Comparison of ENCODE assay signal across 20 cellular contexts in genomic region chr16:72295914-72296313, GRCh38.
DNase-seq lines count a peak whose midpoint lies in the region; ATAC-seq, FAIRE-seq and TF ChIP-seq lines count a peak whose summit lies in the region.
"Had no signal": no experiment of that assay in that cellular context is flagged by ENCODE, and none has a peak within 500 bp of the region (broad histone marks: within the 10 kb centered on the region; RNA-seq: fewer than 3 reads in every experiment).

No MANE protein-coding gene starts in this region.

- H3K9me3 ChIP-seq in A549 = no peaks in the 10 kb centered on the region
- H3K9me3 ChIP-seq: BLaER1, Caco-2 had no signal

- H3K9me3 Mint-ChIP-seq in osteocyte (ENCODE audit: unreplicated experiment) = peaks cover 3% of the 10 kb centered on the region
- H3K9me3 Mint-ChIP-seq: CD8-positive, alpha-beta T cell; H9 had no signal

- no peaks in the 10 kb centered on the region for H3K27me3 ChIP-seq in bronchial epithelial cell (ENCODE audit: control insufficient read depth, insufficient read depth, low read length)
- H3K27me3 ChIP-seq: BLaER1 had no signal

- no peak for TF ChIP-seq EP300 in A549 (IDR thresholded peaks at IDR 0.05)

- H3K4me3 ChIP-seq in A549 = no peak overlapping the region
- no peak overlapping the region for H3K4me3 ChIP-seq in bronchial epithelial cell (ENCODE audit: low read depth, low read length)
- H3K4me3 ChIP-seq: BLaER1 had no signal

- POLR2A ChIA-PET in A549 (lab: Yijun Ruan, JAX) = no interaction called here

- no peaks in the 10 kb centered on the region for H3K27me3 Mint-ChIP-seq in osteocyte (ENCODE audit: unreplicated experiment)
- H3K27me3 Mint-ChIP-seq: B cell had no signal

- ATAC-seq in A549 (no peak), HG03095 (IDR thresholded peaks at IDR 0.05; ENCODE audit: unreplicated experiment) (no peak), GM19395 (IDR thresholded peaks at IDR 0.05; ENCODE audit: unreplicated experiment) (no peak)
- ATAC-seq: CD8-positive, alpha-beta T cell; HCT116 had no signal

- peak overlapping the region in 1 of 2 experiments; percentile 18; a peak in 2 of 6 replicates for H3K27ac ChIP-seq in A549
- H3K27ac ChIP-seq: BLaER1, C4-2B had no signal

- no peak overlapping the region for H3K4me2 ChIP-seq in A549
- H3K4me2 ChIP-seq: BLaER1 had no signal

- H3K36me3 Mint-ChIP-seq in osteocyte (ENCODE audit: unreplicated experiment) = no peaks in the 10 kb centered on the region
- H3K36me3 Mint-ChIP-seq: CD4-positive, CD25-positive, alpha-beta regulatory T cell; CD8-positive, alpha-beta T cell had no signal

- no peak for TF ChIP-seq CTCF in A549 (IDR thresholded peaks at IDR 0.05)
- no peak for TF ChIP-seq CTCF in bronchial epithelial cell (IDR thresholded peaks at IDR 0.05; ENCODE audit: insufficient read depth, low read length, severe bottlenecking)
- no peak for TF ChIP-seq CTCF in osteocyte (IDR thresholded peaks at IDR 0.05)

- H3K4me1 Mint-ChIP-seq in osteocyte (ENCODE audit: unreplicated experiment) = peaks cover 24% of the 10 kb centered on the region
- H3K4me1 Mint-ChIP-seq: B cell; CD4-positive, CD25-positive, alpha-beta regulatory T cell had no signal

- no peak for TF ChIP-seq POLR2A in A549 (IDR thresholded peaks at IDR 0.05; ENCODE audit: low read length)

- no peaks in the 10 kb centered on the region for H3K36me3 ChIP-seq in bronchial epithelial cell (ENCODE audit: control insufficient read depth, insufficient read depth, low read length)
- H3K36me3 ChIP-seq: BLaER1 had no signal

- TF ChIP-seq RAD21 in A549 (conservative IDR thresholded peaks at IDR 0.05 in 1 of 2, IDR thresholded peaks at IDR 0.05 in 1 of 2) = no peak

- CTCF ChIA-PET in A549 (lab: Yijun Ruan, JAX) = interaction anchor here (0.6 to 1.8 kb wide), 2 partner anchors 166 to 171 kb away, joined by 3 to 4 read pairs; no protein-coding TSS in a partner anchor

- peak overlapping the region; percentile 8 for H3K27ac Mint-ChIP-seq in osteocyte (ENCODE audit: unreplicated experiment)
- H3K27ac Mint-ChIP-seq: B cell; CD4-positive, CD25-positive, alpha-beta regulatory T cell; CD8-positive, alpha-beta T cell had no signal

- FAIRE-seq in A549 (lab: Jason Lieb, UNC) = no peak
- peak; percentile 20 for FAIRE-seq in HTR-8/SVneo (lab: Jason Lieb, UNC)
- FAIRE-seq in bronchial epithelial cell (lab: Jason Lieb, UNC) = no peak
- FAIRE-seq: G401.6, GM12892, GM19239 had no signal

- peaks cover 14% of the 10 kb centered on the region for H3K4me1 ChIP-seq in A549
- H3K4me1 ChIP-seq: BLaER1 had no signal

- no peak overlapping the region for H3K4me3 Mint-ChIP-seq in osteocyte (ENCODE audit: unreplicated experiment)
- H3K4me3 Mint-ChIP-seq: B cell; CD4-positive, CD25-positive, alpha-beta regulatory T cell; CD8-positive, alpha-beta T cell; H9 had no signal

- no peak for DNase-seq in A549 (ENCODE audit: low read depth in 1 of 2, low spot score in 1 of 2)
- DNase-seq in HTR-8/SVneo (ENCODE audit: insufficient read length, low spot score) = no peak
- DNase-seq in bronchial epithelial cell (ENCODE audit: low read depth) = peak; percentile 17
- DNase-seq in osteocyte (ENCODE audit: extremely low spot score, unreplicated experiment) = no peak
- DNase-seq: Caco-2; CD4-positive, CD25-positive, alpha-beta regulatory T cell; CD8-positive, alpha-beta T cell; DMS153; DND-41; GOT3; H9 had no signal

TF ChIP-seq in A549, 52 proteins besides CTCF, POLR2A, EP300 and RAD21:
- TF ChIP-seq MAFK (IDR thresholded peaks at IDR 0.05; ENCODE audit: partially characterized antibody) (peak; percentile 65), ZC3H11A (IDR thresholded peaks at IDR 0.05) (no peak), FOSL2 (IDR thresholded peaks at IDR 0.05) (no peak), FOSL2 (CRISPR knock-in tag; IDR thresholded peaks at IDR 0.05) (no peak)
